18 cellular contexts compared by ENCODE assay signal in genomic region chr12:29517265-29517664, GRCh38. TPM values are rescaled to one million over a fixed set of nuclear protein-coding genes. Genes with fewer than 3 reads are reported as not detected.
DNase-seq lines count a peak whose midpoint lies in the region; ATAC-seq, FAIRE-seq and TF ChIP-seq lines count a peak whose summit lies in the region.
"Had no signal": no experiment of that assay in that cellular context is flagged by ENCODE, and none has a peak within 500 bp of the region (broad histone marks: within the 10 kb centered on the region; RNA-seq: fewer than 3 reads in every experiment).

No MANE protein-coding gene starts in this region.

- FAIRE-seq in pancreas (lab: Jason Lieb, UNC), result no peak

- H3K9me3 ChIP-seq in pancreas, result no peaks in the 10 kb centered on the region
- H3K9me3 ChIP-seq: upper lobe of left lung had no signal

- no peaks in the 10 kb centered on the region for H3K27me3 Mint-ChIP-seq in chondrocyte (ENCODE audit: low read depth)

- peaks cover 17% of the 10 kb centered on the region for H3K4me1 Mint-ChIP-seq in chondrocyte (ENCODE audit: low read depth)
- H3K4me1 Mint-ChIP-seq: activated naive CD4-positive, alpha-beta T cell treated with anti-CD3 and anti-CD28 coated beads, Interleukin-2, amount 50 U/mL, for 24 hours; nephron progenitor cell had no signal

- TF ChIP-seq CTCF in NB4 (IDR thresholded peaks at IDR 0.05; ENCODE audit: low read depth, low read length), result peak; percentile 32
- TF ChIP-seq CTCF in chondrocyte (IDR thresholded peaks at IDR 0.05), result peak; percentile 35
- peak in 1 of 4 donors; percentile 16 for TF ChIP-seq CTCF in pancreas (IDR thresholded peaks at IDR 0.05)

- peaks cover 17% of the 10 kb centered on the region for H3K36me3 Mint-ChIP-seq in chondrocyte (ENCODE audit: low read depth)
- H3K36me3 Mint-ChIP-seq: activated naive CD4-positive, alpha-beta T cell treated with anti-CD3 and anti-CD28 coated beads, Interleukin-2, amount 50 U/mL, for 24 hours had no signal

- no peak overlapping the region for H3K27ac ChIP-seq in pancreas
- H3K27ac ChIP-seq: coronary artery, KMS-11, upper lobe of left lung had no signal

- no peaks in the 10 kb centered on the region for H3K4me1 ChIP-seq in pancreas
- H3K4me1 ChIP-seq: upper lobe of left lung had no signal

- H3K4me3 ChIP-seq in NB4 (ENCODE audit: low read depth, low read length) (no peak overlapping the region), pancreas (no peak overlapping the region)
- H3K4me3 ChIP-seq: coronary artery, upper lobe of left lung had no signal

- no peak for TF ChIP-seq POLR2A in NB4 (IDR thresholded peaks at IDR 0.05; ENCODE audit: extremely low read depth, insufficient read length)

- DNase-seq in NCI-H2196 (lab: John Stamatoyannopoulos, UW; ENCODE audit: unreplicated experiment) (peak; percentile 43), NCI-H2196 treated with DMSO at 0.1 percent for 48 hours (lab: John Stamatoyannopoulos, UW; ENCODE audit: unreplicated experiment) (no peak), NB4 (ENCODE audit: low read depth) (peak; percentile 66), chondrocyte (ENCODE audit: low spot score) (no peak), pancreas (peak in 3 of 6 donors; percentile 21 to 40 (median 26)), ecto neural progenitor cell (ENCODE audit: low spot score) (no peak), UCSD-AML1 (lab: John Stamatoyannopoulos, UW; ENCODE audit: unreplicated experiment) (no peak)
- DNase-seq: activated CD8-positive, alpha-beta T cell treated with anti-CD3 and anti-CD28 coated beads, Interleukin-2, amount 10 ng/mL, durations not matched to agents 7 days and 5 days; DMS79; islet precursor cell; NCI-H774; nephron progenitor cell had no signal

- H3K27me3 ChIP-seq in pancreas, result no peaks in the 10 kb centered on the region
- H3K27me3 ChIP-seq: upper lobe of left lung had no signal

- intact Hi-C loops in pancreas (cut with DNase I), result no loop called here

- no peaks in the 10 kb centered on the region for H3K36me3 ChIP-seq in pancreas

- H3K27ac Mint-ChIP-seq in chondrocyte (ENCODE audit: unreplicated experiment), result no peak overlapping the region
- H3K27ac Mint-ChIP-seq: activated CD8-positive, alpha-beta T cell treated with anti-CD3 and anti-CD28 coated beads, Interleukin-2, amount 10 ng/mL, durations not matched to agents 7 days and 5 days; activated naive CD4-positive, alpha-beta T cell treated with anti-CD3 and anti-CD28 coated beads, Interleukin-2, amount 50 U/mL, for 24 hours; nephron progenitor cell had no signal

- H3K4me3 Mint-ChIP-seq in chondrocyte (ENCODE audit: unreplicated experiment), result no peak overlapping the region
- H3K4me3 Mint-ChIP-seq: activated CD8-positive, alpha-beta T cell treated with anti-CD3 and anti-CD28 coated beads, Interleukin-2, amount 10 ng/mL, durations not matched to agents 7 days and 5 days; activated naive CD4-positive, alpha-beta T cell treated with anti-CD3 and anti-CD28 coated beads, Interleukin-2, amount 50 U/mL, for 24 hours; nephron progenitor cell had no signal

- ATAC-seq in pancreas (peak; percentile 79 to 90 (median 88)), HG03439 (IDR thresholded peaks at IDR 0.05; ENCODE audit: unreplicated experiment) (no peak)
- ATAC-seq: activated CD8-positive, alpha-beta T cell treated with anti-CD3 and anti-CD28 coated beads, Interleukin-2, amount 10 ng/mL, durations not matched to agents 7 days and 5 days had no signal

- 26 to 31% methylated on average over 7 of the region's 7 CpGs for WGBS in pancreas, 2 donors

- H3K9me3 Mint-ChIP-seq in chondrocyte (ENCODE audit: low read depth), result no peaks in the 10 kb centered on the region
- H3K9me3 Mint-ChIP-seq: activated naive CD4-positive, alpha-beta T cell treated with anti-CD3 and anti-CD28 coated beads, Interleukin-2, amount 50 U/mL, for 24 hours; nephron progenitor cell had no signal

RNA-seq across cellular contexts. Expression of gene OVCH1, which starts 19.8 kb away (rescaled TPM):
- total RNA-seq in chondrocyte, result 0.20 to 0.89 TPM (median 0.72 TPM) in 3 replicates
- under 1 TPM in 1 of 6 donors, not detected in 5; 0.06 TPM for total RNA-seq in pancreas
- under 1 TPM in 1 of 2 donors, not detected in 1; 0.02 TPM for polyA plus RNA-seq in pancreas
- total RNA-seq: activated CD8-positive, alpha-beta T cell treated with anti-CD3 and anti-CD28 coated beads, Interleukin-2, amount 10 ng/mL, durations not matched to agents 7 days and 5 days; T-helper 1 cell treated with Interleukin-12 subunit alpha and Interleukin-12 subunit beta and Interleukin-4 antibody, amounts not matched to agents 30 ng/mL and 1 ng/mL, for 36 hours had no signal

Comparison
In these comparisons a context has a peak if more than half of its experiments do, and no peak if none do; other contexts are left out.
1. DNase-seq: peak in NCI-H2196 (single experiment) and NB4 (single experiment); none in NCI-H2196 treated with DMSO at 0.1 percent for 48 hours (single experiment), chondrocyte (single experiment), ecto neural progenitor cell (single experiment) and UCSD-AML1 (single experiment).